8 cellular contexts compared by ENCODE assay signal in the genomic region with DNA sequence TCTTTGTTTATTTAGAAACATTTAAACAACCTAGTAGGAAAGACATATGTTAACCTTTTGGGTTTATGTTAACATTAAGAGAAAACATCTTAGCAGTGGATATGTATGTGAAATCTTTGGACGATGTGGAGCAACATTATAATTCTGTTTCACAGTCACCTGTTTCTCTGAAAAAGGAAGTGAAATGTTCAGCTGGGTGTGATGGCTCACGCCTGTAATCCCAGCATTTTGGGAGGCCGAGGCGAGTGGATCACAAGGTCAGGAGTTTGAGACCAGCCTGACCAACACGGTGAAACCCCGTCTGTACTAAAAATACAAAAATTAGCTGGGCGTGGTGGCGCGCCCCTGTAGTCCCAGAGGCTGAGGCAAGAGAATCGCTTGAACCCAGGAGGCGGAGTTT. TPM values are rescaled to one million over a fixed set of nuclear protein-coding genes. Genes with fewer than 3 reads are reported as not detected.
A peak's percentile ranks its signal among the peaks of the same experiment; 100 is the strongest.
DNase-seq lines count a peak whose midpoint lies in the region; ATAC-seq and TF ChIP-seq lines count a peak whose summit lies in the region.
"Not testable (repeated sequence)": the region's sequence is repeated elsewhere in the genome, so short reads cannot be mapped to it uniquely, and the experiment has no call there.

No MANE protein-coding gene starts in this region.

- H3K27ac ChIP-seq in smooth muscle cell (ENCODE audit: low read depth), result peak overlapping the region; percentile 91

- H3K36me3 ChIP-seq in H7 (replicated peaks; ENCODE audit: control insufficient read depth, insufficient read depth, low read length); mucosa of descending colon (ENCODE audit: low read depth); smooth muscle cell (ENCODE audit: low read depth): not testable (repeated sequence)
- peaks cover 44% of the 10 kb centered on the region for H3K36me3 ChIP-seq in NT2/D1 (ENCODE audit: insufficient read depth, insufficient read length, low read length)

- BruUV-seq in MCF 10A (replicated peaks; lab: Mats Ljungman, UMichigan), result not testable (repeated sequence)

- not testable (repeated sequence) for H3K4me1 ChIP-seq in NT2/D1 (ENCODE audit: insufficient read depth, insufficient read length); mucosa of descending colon (ENCODE audit: low read depth)
- peaks cover 11% of the 10 kb centered on the region for H3K4me1 ChIP-seq in smooth muscle cell (ENCODE audit: low read depth)

- H3K36me3 Mint-ChIP-seq in activated B cell treated with CpG ODN at 0.5 μM for 24 hours (ENCODE audit: low read depth) (peaks cover 33% of the 10 kb centered on the region), MCF 10A (ENCODE audit: insufficient read depth, unreplicated experiment) (peaks cover 29% of the 10 kb centered on the region)

- not testable (repeated sequence) for DNase-seq in AG10803 (ENCODE audit: low read depth); H7; NT2/D1 (ENCODE audit: low read depth, low spot score); activated B cell treated with CpG ODN at 0.5 μM for 24 hours; MCF 10A (ENCODE audit: unreplicated experiment); foreskin fibroblast; smooth muscle cell (lab: John Stamatoyannopoulos, UW; ENCODE audit: unreplicated experiment)
- peak; percentile 10 to 45 (median 36) for DNase-seq in mucosa of descending colon

- H3F3A ChIP-seq in smooth muscle cell (ENCODE audit: low read depth), result not testable (repeated sequence)

- H4K20me1 ChIP-seq in smooth muscle cell (ENCODE audit: low read depth), result peaks cover 25% of the 10 kb centered on the region

- H3K79me2 ChIP-seq in smooth muscle cell (ENCODE audit: low read depth), result peaks cover 60% of the 10 kb centered on the region

- peak overlapping the region; percentile 90 for H3K4me2 ChIP-seq in smooth muscle cell

- not testable (repeated sequence) for H3K27me3 Mint-ChIP-seq in activated B cell treated with CpG ODN at 0.5 μM for 24 hours; MCF 10A (ENCODE audit: insufficient read depth, unreplicated experiment)

- 64% methylated on average over 11 of the region's 11 CpGs for WGBS in smooth muscle cell (ENCODE audit: low lambda C conversion rate)

- not testable (repeated sequence) for H3K27me3 ChIP-seq in H7 (ENCODE audit: control insufficient read depth, insufficient read depth, low read length); NT2/D1 (ENCODE audit: insufficient read depth, insufficient read length); smooth muscle cell (ENCODE audit: low read depth)

- H2AFZ ChIP-seq in smooth muscle cell (ENCODE audit: low read depth), result not testable (repeated sequence)

- peak overlapping the region; percentile 93 for H3K4me3 Mint-ChIP-seq in activated B cell treated with CpG ODN at 0.5 μM for 24 hours
- peak overlapping the region; percentile 83 for H3K4me3 Mint-ChIP-seq in MCF 10A (ENCODE audit: unreplicated experiment)

- not testable (repeated sequence) for TF ChIP-seq CTCF in AG10803 (conservative IDR thresholded peaks at IDR 0.05; ENCODE audit: low read length); activated B cell treated with CpG ODN at 0.5 μM for 24 hours (IDR thresholded peaks at IDR 0.05); MCF 10A (IDR thresholded peaks at IDR 0.05; ENCODE audit: unreplicated experiment); foreskin fibroblast (IDR thresholded peaks at IDR 0.05; ENCODE audit: low read depth, low read length); mucosa of descending colon (IDR thresholded peaks at IDR 0.05); smooth muscle cell (IDR thresholded peaks at IDR 0.05; ENCODE audit: borderline replicate concordance, insufficient read depth, poor library complexity, severe bottlenecking)

- not testable (repeated sequence) for H3K9me3 ChIP-seq in NT2/D1 (ENCODE audit: insufficient read depth, low read length); mucosa of descending colon; smooth muscle cell (replicated peaks; ENCODE audit: low read depth)

- H3K4me1 Mint-ChIP-seq in activated B cell treated with CpG ODN at 0.5 μM for 24 hours, result peaks cover 41% of the 10 kb centered on the region
- H3K4me1 Mint-ChIP-seq in MCF 10A (ENCODE audit: insufficient read depth, unreplicated experiment), result not testable (repeated sequence)

- intact Hi-C loops in activated B cell treated with CpG ODN at 0.5 μM for 24 hours (cut with micrococcal nuclease) (loop anchor here (5.0 kb wide), 1 partner anchor 415 kb away; the partner anchor contains the start of gene EXT2), MCF 10A (cut with micrococcal nuclease) (loop anchor here (5.0 kb wide), 1 partner anchor 150 kb away; no protein-coding TSS in a partner anchor)
- intact Hi-C loops in mucosa of descending colon (cut with DNase I, micrococcal nuclease), result not testable (repeated sequence)

- POLR2A ChIA-PET in activated B cell treated with CpG ODN at 0.5 μM for 24 hours (lab: Charles Lee); MCF 10A (lab: Yijun Ruan, JAX): not testable (repeated sequence)

- H3K9ac ChIP-seq in NT2/D1 (ENCODE audit: insufficient read length, low read depth) (peak overlapping the region; percentile 79), smooth muscle cell (ENCODE audit: low read depth) (peak overlapping the region; percentile 96)

- ATAC-seq in activated B cell treated with CpG ODN at 0.5 μM for 24 hours (ENCODE audit: low read depth); mucosa of descending colon: not testable (repeated sequence)

- peak overlapping the region; percentile 72 for H3K4me3 ChIP-seq in AG10803 (ENCODE audit: low read length)
- peak overlapping the region; percentile 95; the same call in 1 of the 2 replicates for H3K4me3 ChIP-seq in H7 (ENCODE audit: insufficient read depth, low read depth, low read length)
- peak overlapping the region; percentile 86 for H3K4me3 ChIP-seq in NT2/D1 (ENCODE audit: insufficient read length, low read depth)
- peak overlapping the region; percentile 84 to 96 for H3K4me3 ChIP-seq in foreskin fibroblast (ENCODE audit: low read depth in 1 of 2, low read length in 2 of 2)
- H3K4me3 ChIP-seq in mucosa of descending colon, result not testable (repeated sequence)
- peak overlapping the region; percentile 68 for H3K4me3 ChIP-seq in smooth muscle cell

- CTCF ChIA-PET in activated B cell treated with CpG ODN at 0.5 μM for 24 hours (lab: Charles Lee); MCF 10A (lab: Yijun Ruan, JAX): not testable (repeated sequence)

- H3K9me3 Mint-ChIP-seq in activated B cell treated with CpG ODN at 0.5 μM for 24 hours; MCF 10A (ENCODE audit: unreplicated experiment): not testable (repeated sequence)

- H3K27ac Mint-ChIP-seq in activated B cell treated with CpG ODN at 0.5 μM for 24 hours (peak overlapping the region; percentile 92), MCF 10A (ENCODE audit: low read depth, unreplicated experiment) (peak overlapping the region; percentile 98)

RNA-seq across cellular contexts. Expression of gene HSD17B12, which starts 1.5 kb away (rescaled TPM):
- 72.1 and 87.6 TPM in 2 replicates for total RNA-seq in H7 (2014; rRNA removed; shearing (Covaris generic))
- 56.8 and 58.3 TPM in 2 replicates for total RNA-seq in activated B cell treated with CpG ODN at 0.5 μM for 24 hours
- total RNA-seq in MCF 10A (2022), result 110 and 117 TPM in 2 replicates
- total RNA-seq in mucosa of descending colon, result 100 to 1,000 TPM in 2 of 3 donors, 10 to 100 TPM in 1; 63.0 to 119 (median 114) TPM
- total RNA-seq in smooth muscle cell, result 111 and 131 TPM in 2 replicates
- polyA plus RNA-seq in smooth muscle cell, result 66.4 and 74.8 TPM in 2 replicates
